20 cellular contexts compared by ENCODE assay signal in genomic region chr17:33057564-33057963, GRCh38.
"Had no signal": no experiment of that assay in that cellular context is flagged by ENCODE, and none has a peak within 500 bp of the region (broad histone marks: within the 10 kb centered on the region; RNA-seq: fewer than 3 reads in every experiment).

No MANE protein-coding gene starts in this region.

- H3K27me3 ChIP-seq: body of pancreas, pancreas, tibial nerve had no signal

- H3K4me1 ChIP-seq: body of pancreas, esophagus squamous epithelium, pancreas, tibial nerve had no signal

- H3K36me3 ChIP-seq: esophagus squamous epithelium, pancreas, tibial nerve had no signal

- DNase-seq: activated CD4-positive, alpha-beta T cell treated with anti-CD3 and anti-CD28 coated beads, Interleukin-2, amount 10 ng/mL, durations not matched to agents 24 days and 14 days; activated CD4-positive, CD25-positive, alpha-beta regulatory T cell; activated CD8-positive, alpha-beta memory T cell treated with anti-CD3 and anti-CD28 coated beads, Interleukin-2, amount 50 U/mL, for 4 hours; activated CD8-positive, alpha-beta T cell treated with anti-CD3 and anti-CD28 coated beads, Interleukin-2, amount 10 ng/mL, durations not matched to agents 7 days and 5 days; activated gamma-delta T cell; activated T-cell treated with anti-CD3 and anti-CD28 coated beads, Interleukin-2, amount 50 U/mL, for 72 hours; amniotic stem cell; body of pancreas; caudate nucleus; esophagus squamous epithelium; foreskin fibroblast; mucosa of descending colon; naive thymus-derived CD4-positive, alpha-beta T cell; pancreas; stimulated activated CD4-positive, alpha-beta T cell treated with anti-CD3 and anti-CD28 coated beads, Interleukin-15, amount 100 ng/mL, for 24 hours; stimulated activated CD4-positive, alpha-beta T cell treated with anti-CD3 and anti-CD28 coated beads, Interleukin-4, amount 100 ng/mL, for 24 hours; stimulated activated naive CD4-positive, alpha-beta T cell treated with Interleukin-2 at 50 U/mL for 16 hours; substantia nigra; T-helper 17 cell had no signal

- ATAC-seq: activated CD8-positive, alpha-beta T cell treated with anti-CD3 and anti-CD28 coated beads, Interleukin-2, amount 10 ng/mL, durations not matched to agents 7 days and 5 days; activated T-cell treated with anti-CD3 and anti-CD28 coated beads, Interleukin-2, amount 50 U/mL, for 72 hours; body of pancreas; naive thymus-derived CD4-positive, alpha-beta T cell; pancreas; T-helper 17 cell had no signal

- H3K27ac ChIP-seq: body of pancreas, esophagus squamous epithelium, pancreas, tibial nerve had no signal

- H3K9me3 ChIP-seq: body of pancreas, esophagus squamous epithelium, mucosa of descending colon, pancreas, tibial nerve had no signal

- H3K4me3 ChIP-seq: body of pancreas, esophagus squamous epithelium, mucosa of descending colon, pancreas, tibial nerve had no signal
